In the genomic region with DNA sequence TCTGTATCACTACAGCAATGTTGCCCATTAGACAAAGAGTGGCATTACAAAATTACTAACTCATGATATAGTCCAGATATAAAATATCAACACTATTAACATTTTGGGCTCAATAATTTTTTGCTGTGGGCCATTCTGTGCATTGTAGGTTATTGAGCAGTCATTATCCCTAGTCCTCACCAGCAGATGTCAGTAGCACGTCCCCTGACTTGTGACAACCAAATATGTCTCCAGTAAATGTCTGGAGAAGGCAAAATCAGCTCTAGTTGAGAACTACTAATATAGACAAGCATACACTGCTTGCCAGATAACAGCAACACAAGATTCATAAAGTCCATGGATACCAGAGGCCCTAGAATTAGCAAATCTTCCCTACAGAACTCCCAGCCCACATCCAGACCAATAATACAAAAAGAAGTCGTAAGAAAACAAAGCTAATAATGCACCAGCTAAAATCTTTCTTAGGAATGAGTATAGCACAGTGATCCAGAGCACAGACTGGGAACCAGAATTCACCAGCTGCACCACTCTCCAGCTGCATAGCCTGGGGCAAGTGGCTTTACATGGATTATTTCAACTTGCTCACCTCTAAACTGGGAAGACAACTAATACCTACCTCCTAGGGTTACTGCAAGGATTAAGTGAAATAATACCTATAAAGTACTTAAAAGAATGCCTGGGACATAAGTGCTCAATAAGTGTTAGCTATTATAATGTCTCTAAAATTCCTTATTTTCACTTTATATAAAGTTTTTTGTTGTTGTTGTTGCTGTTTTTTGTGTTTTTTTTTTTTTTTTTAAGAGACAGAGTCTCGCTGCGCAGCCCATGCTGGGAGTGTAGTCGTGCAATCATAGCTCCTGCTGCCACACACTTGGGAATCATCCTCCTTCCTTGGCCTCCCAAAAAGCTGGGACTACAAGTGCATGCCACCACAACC, we compare ENCODE assay signal across 9 cellular contexts. TPM values are rescaled to one million over a fixed set of nuclear protein-coding genes. Genes with fewer than 3 reads are reported as not detected.
DNase-seq lines count a peak whose midpoint lies in the region; ATAC-seq and TF ChIP-seq lines count a peak whose summit lies in the region.
"Had no signal": no experiment of that assay in that cellular context is flagged by ENCODE, and none has a peak within 500 bp of the region (broad histone marks: within the 10 kb centered on the region; RNA-seq: fewer than 3 reads in every experiment).

No MANE protein-coding gene starts in this region.

- no peak for ATAC-seq in HG02588 (IDR thresholded peaks at IDR 0.05; ENCODE audit: unreplicated experiment)
- ATAC-seq in HG03108 (IDR thresholded peaks at IDR 0.05; ENCODE audit: unreplicated experiment): no peak

- peaks cover 23% of the 10 kb centered on the region for H3K36me3 Mint-ChIP-seq in progenitor cell of endocrine pancreas (ENCODE audit: insufficient read depth)

- peaks cover 2% of the 10 kb centered on the region for H3K9me3 Mint-ChIP-seq in progenitor cell of endocrine pancreas (ENCODE audit: low read depth)

- H3K27ac Mint-ChIP-seq in progenitor cell of endocrine pancreas: peak overlapping the region; percentile 77

- no peak overlapping the region for H3K4me3 ChIP-seq in fibroblast of pulmonary artery (replicated peaks; ENCODE audit: low read depth, low read length)
- H3K4me3 ChIP-seq: SJSA1 had no signal

- peaks cover 4% of the 10 kb centered on the region for H3K4me1 Mint-ChIP-seq in progenitor cell of endocrine pancreas (ENCODE audit: low read depth)

- TF ChIP-seq CTCF in fibroblast of pulmonary artery (IDR thresholded peaks at IDR 0.05; ENCODE audit: low read length, missing control alignments) (peak; percentile 74), progenitor cell of endocrine pancreas (IDR thresholded peaks at IDR 0.05; ENCODE audit: unreplicated experiment) (peak; percentile 63)

- H3K4me3 Mint-ChIP-seq in progenitor cell of endocrine pancreas (ENCODE audit: low read depth): no peak overlapping the region

- H3K27me3 Mint-ChIP-seq in progenitor cell of endocrine pancreas: no peaks in the 10 kb centered on the region

- DNase-seq in Daoy (ENCODE audit: low read depth) (peak; percentile 39), HuH-7.5 (ENCODE audit: low spot score) (peak; percentile 22), T follicular helper cell (ENCODE audit: low read depth) (peak; percentile 17), fibroblast of pulmonary artery (ENCODE audit: low read depth) (peak; percentile 78), progenitor cell of endocrine pancreas (ENCODE audit: low spot score, unreplicated experiment) (no peak), NCI-H1092 treated with DMSO at 0.1 percent for 48 hours (lab: John Stamatoyannopoulos, UW) (no peak)

RNA-seq across cellular contexts. Expression of gene HELZ, which starts 23.7 kb away (rescaled TPM):
- 14.2 and 16.9 TPM in 2 replicates for total RNA-seq in Daoy (2014; rRNA removed; shearing (Covaris generic))
- total RNA-seq in progenitor cell of endocrine pancreas: 70.9 and 71.0 TPM in 2 replicates

Comparison
In these comparisons a context has a peak if more than half of its experiments do, and no peak if none do; other contexts are left out.
1. DNase-seq: peak in Daoy (single experiment), HuH-7.5 (single experiment), T follicular helper cell (single experiment) and fibroblast of pulmonary artery (single experiment); none in progenitor cell of endocrine pancreas (single experiment) and NCI-H1092 treated with DMSO at 0.1 percent for 48 hours (single experiment).